In genomic region chr10:122565766-122566206, GRCh38 we compare ENCODE assay signal across 1 cellular context.
TF ChIP-seq lines count a peak whose summit lies in the region.

No MANE protein-coding gene starts in this region.

TF ChIP-seq in liver, 16 proteins besides CTCF, POLR2A, EP300 and RAD21 (continued from another document):
- TF ChIP-seq, protein P1, sequence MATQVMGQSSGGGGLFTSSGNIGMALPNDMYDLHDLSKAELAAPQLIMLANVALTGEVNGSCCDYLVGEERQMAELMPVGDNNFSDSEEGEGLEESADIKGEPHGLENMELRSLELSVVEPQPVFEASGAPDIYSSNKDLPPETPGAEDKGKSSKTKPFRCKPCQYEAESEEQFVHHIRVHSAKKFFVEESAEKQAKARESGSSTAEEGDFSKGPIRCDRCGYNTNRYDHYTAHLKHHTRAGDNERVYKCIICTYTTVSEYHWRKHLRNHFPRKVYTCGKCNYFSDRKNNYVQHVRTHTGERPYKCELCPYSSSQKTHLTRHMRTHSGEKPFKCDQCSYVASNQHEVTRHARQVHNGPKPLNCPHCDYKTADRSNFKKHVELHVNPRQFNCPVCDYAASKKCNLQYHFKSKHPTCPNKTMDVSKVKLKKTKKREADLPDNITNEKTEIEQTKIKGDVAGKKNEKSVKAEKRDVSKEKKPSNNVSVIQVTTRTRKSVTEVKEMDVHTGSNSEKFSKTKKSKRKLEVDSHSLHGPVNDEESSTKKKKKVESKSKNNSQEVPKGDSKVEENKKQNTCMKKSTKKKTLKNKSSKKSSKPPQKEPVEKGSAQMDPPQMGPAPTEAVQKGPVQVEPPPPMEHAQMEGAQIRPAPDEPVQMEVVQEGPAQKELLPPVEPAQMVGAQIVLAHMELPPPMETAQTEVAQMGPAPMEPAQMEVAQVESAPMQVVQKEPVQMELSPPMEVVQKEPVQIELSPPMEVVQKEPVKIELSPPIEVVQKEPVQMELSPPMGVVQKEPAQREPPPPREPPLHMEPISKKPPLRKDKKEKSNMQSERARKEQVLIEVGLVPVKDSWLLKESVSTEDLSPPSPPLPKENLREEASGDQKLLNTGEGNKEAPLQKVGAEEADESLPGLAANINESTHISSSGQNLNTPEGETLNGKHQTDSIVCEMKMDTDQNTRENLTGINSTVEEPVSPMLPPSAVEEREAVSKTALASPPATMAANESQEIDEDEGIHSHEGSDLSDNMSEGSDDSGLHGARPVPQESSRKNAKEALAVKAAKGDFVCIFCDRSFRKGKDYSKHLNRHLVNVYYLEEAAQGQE (IDR thresholded peaks at IDR 0.05): no peak
